Comparison of ENCODE assay signal across 1 cellular context in the genomic region with DNA sequence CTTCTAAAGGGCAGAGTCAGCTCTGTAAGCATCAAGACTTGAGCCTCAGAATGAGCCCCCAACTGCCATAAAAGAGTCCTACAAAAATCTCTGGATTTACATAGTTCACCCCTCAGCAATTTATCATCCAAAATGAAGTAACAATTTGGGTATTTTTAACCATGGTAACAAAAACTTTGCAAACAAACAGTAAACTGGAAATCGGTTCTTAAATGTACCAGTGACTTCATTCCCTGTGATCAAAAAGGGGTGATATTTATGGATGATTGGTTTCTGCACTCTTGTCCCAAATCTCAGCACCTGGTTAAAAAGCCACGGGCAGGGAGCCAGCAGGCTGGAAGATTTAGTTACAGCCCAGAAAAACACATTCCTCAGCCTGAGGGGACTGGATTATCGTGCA.
TF ChIP-seq lines count a peak whose summit lies in the region.

No MANE protein-coding gene starts in this region.

TF ChIP-seq in IMR-90, 13 proteins besides CTCF, POLR2A, EP300 and RAD21:
- TF ChIP-seq MAZ (IDR thresholded peaks at IDR 0.05; ENCODE audit: borderline replicate concordance, low read depth, low read length) (no peak), BHLHE40 (IDR thresholded peaks at IDR 0.05; ENCODE audit: low read depth, low read length) (no peak), RFX5 (IDR thresholded peaks at IDR 0.05; ENCODE audit: low read depth, low read length) (no peak), SMC3 (IDR thresholded peaks at IDR 0.05; ENCODE audit: low read depth, low read length) (no peak), MXI1 (IDR thresholded peaks at IDR 0.05; ENCODE audit: borderline replicate concordance, low read depth, low read length) (no peak), MAFK (IDR thresholded peaks at IDR 0.05; ENCODE audit: low read depth, low read length) (no peak), CHD1 (IDR thresholded peaks at IDR 0.05; ENCODE audit: low read depth, low read length) (no peak), RCOR1 (IDR thresholded peaks at IDR 0.05; ENCODE audit: insufficient replicate concordance, low read length) (no peak), FOS (IDR thresholded peaks at IDR 0.05; ENCODE audit: low read depth, low read length) (no peak)
